Comparison of ENCODE assay signal across 21 cellular contexts in genomic region chr5:66529704-66530103, GRCh38.
A peak's percentile ranks its signal among the peaks of the same experiment; 100 is the strongest.
DNase-seq lines count a peak whose midpoint lies in the region; ATAC-seq and TF ChIP-seq lines count a peak whose summit lies in the region.
"Had no signal": no experiment of that assay in that cellular context is flagged by ENCODE, and none has a peak within 500 bp of the region (broad histone marks: within the 10 kb centered on the region; RNA-seq: fewer than 3 reads in every experiment).

No MANE protein-coding gene starts in this region.

- CTCF ChIA-PET in activated CD8-positive, alpha-beta T cell treated with anti-CD3 and anti-CD28 coated beads for 36 hours (lab: Charles Lee), result no interaction called here

- ATAC-seq in heart left ventricle, result peak in 3 of 4 donors; percentile 37 to 64 (median 52)
- ATAC-seq in Right ventricle myocardium inferior, result no peak
- peak; percentile 78 to 79 for ATAC-seq in lower lobe of right lung
- ATAC-seq in activated CD8-positive, alpha-beta T cell treated with anti-CD3 and anti-CD28 coated beads for 36 hours, result no peak
- no peak for ATAC-seq in HG02610 (IDR thresholded peaks at IDR 0.05; ENCODE audit: unreplicated experiment)
- no peak for ATAC-seq in HG03460 (IDR thresholded peaks at IDR 0.05; ENCODE audit: unreplicated experiment)
- ATAC-seq: GM12878, HCT116, HepG2 had no signal

- no peaks in the 10 kb centered on the region for H3K36me3 Mint-ChIP-seq in activated CD8-positive, alpha-beta T cell treated with anti-CD3 and anti-CD28 coated beads for 36 hours (ENCODE audit: low read depth)
- H3K36me3 Mint-ChIP-seq: CD4-positive, CD25-positive, alpha-beta regulatory T cell; CD8-positive, alpha-beta memory T cell had no signal

- no peaks in the 10 kb centered on the region for H3K9me3 Mint-ChIP-seq in activated CD8-positive, alpha-beta T cell treated with anti-CD3 and anti-CD28 coated beads for 36 hours

- 60 to 73% (median 66%) methylated on average over 2 of the region's 2 CpGs for WGBS in heart left ventricle, 4 donors

- DNase-seq in heart left ventricle (no peak), Right ventricle myocardium inferior (ENCODE audit: missing footprints) (no peak), SK-N-DZ (ENCODE audit: low spot score) (peak; percentile 56), lower lobe of right lung (no peak)
- DNase-seq in activated CD8-positive, alpha-beta T cell treated with anti-CD3 and anti-CD28 coated beads for 36 hours, result no peak
- DNase-seq: ACHN; BE2C; C1 segment of cervical spinal cord; CD4-positive, CD25-positive, alpha-beta regulatory T cell; CD8-positive, alpha-beta memory T cell; COR-L47; DMS 273 treated with DMSO at 0.1 percent for 48 hours; DMS53; EL; GOT3; HFFc6 had no signal

- no peak for TF ChIP-seq POLR2A in heart left ventricle (IDR thresholded peaks at IDR 0.05)

- H3K4me3 ChIP-seq in heart left ventricle (no peak overlapping the region), lower lobe of right lung (no peak overlapping the region)
- H3K4me3 ChIP-seq: GM12878 had no signal

- no peaks in the 10 kb centered on the region for H3K4me1 Mint-ChIP-seq in activated CD8-positive, alpha-beta T cell treated with anti-CD3 and anti-CD28 coated beads for 36 hours (ENCODE audit: low read depth)
- H3K4me1 Mint-ChIP-seq: CD4-positive, CD25-positive, alpha-beta regulatory T cell; CD8-positive, alpha-beta memory T cell had no signal

- peaks cover 0 to 7% (median 0%) of the 10 kb centered on the region in 12 donors for H3K4me1 ChIP-seq in heart left ventricle
- no peaks in the 10 kb centered on the region for H3K4me1 ChIP-seq in lower lobe of right lung

- no peak overlapping the region for H3K4me3 Mint-ChIP-seq in activated CD8-positive, alpha-beta T cell treated with anti-CD3 and anti-CD28 coated beads for 36 hours
- H3K4me3 Mint-ChIP-seq: CD4-positive, CD25-positive, alpha-beta regulatory T cell; CD8-positive, alpha-beta memory T cell; HFFc6 had no signal

- intact Hi-C loops in heart left ventricle (cut with DNase I), result no loop called here
- intact Hi-C loops in Right ventricle myocardium inferior (cut with DNase I), result no loop called here
- intact Hi-C loops in lower lobe of right lung (cut with DNase I), result no loop called here
- intact Hi-C loops in activated CD8-positive, alpha-beta T cell treated with anti-CD3 and anti-CD28 coated beads for 36 hours (cut with micrococcal nuclease), result no loop called here

- no peaks in the 10 kb centered on the region for H3K27me3 ChIP-seq in heart left ventricle
- H3K27me3 ChIP-seq in lower lobe of right lung (ENCODE audit: low read depth), result no peaks in the 10 kb centered on the region
- H3K27me3 ChIP-seq: BE2C had no signal

- H3K27ac ChIP-seq in heart left ventricle (no peak overlapping the region), lower lobe of right lung (peak overlapping the region; percentile 0)

- TF ChIP-seq CTCF in heart left ventricle (IDR thresholded peaks at IDR 0.05) (no peak), lower lobe of right lung (IDR thresholded peaks at IDR 0.05) (no peak)
- no peak for TF ChIP-seq CTCF in activated CD8-positive, alpha-beta T cell treated with anti-CD3 and anti-CD28 coated beads for 36 hours (IDR thresholded peaks at IDR 0.05)

- no peak overlapping the region for H3K27ac Mint-ChIP-seq in activated CD8-positive, alpha-beta T cell treated with anti-CD3 and anti-CD28 coated beads for 36 hours
- H3K27ac Mint-ChIP-seq: CD4-positive, CD25-positive, alpha-beta regulatory T cell; CD8-positive, alpha-beta memory T cell; HFFc6 had no signal

- H3K36me3 ChIP-seq in heart left ventricle (no peaks in the 10 kb centered on the region), lower lobe of right lung (no peaks in the 10 kb centered on the region)
- H3K36me3 ChIP-seq: BE2C had no signal

- POLR2A ChIA-PET in activated CD8-positive, alpha-beta T cell treated with anti-CD3 and anti-CD28 coated beads for 36 hours (lab: Charles Lee), result no interaction called here

- peaks cover 9% of the 10 kb centered on the region for H3K27me3 Mint-ChIP-seq in activated CD8-positive, alpha-beta T cell treated with anti-CD3 and anti-CD28 coated beads for 36 hours
- H3K27me3 Mint-ChIP-seq: CD8-positive, alpha-beta memory T cell had no signal

- H3K9me3 ChIP-seq in heart left ventricle, result no peaks in the 10 kb centered on the region
- H3K9me3 ChIP-seq in lower lobe of right lung, result no peaks in the 10 kb centered on the region
- H3K9me3 ChIP-seq: BE2C had no signal

Comparison
In these comparisons a context has a peak if more than half of its experiments do, and no peak if none do; other contexts are left out.
1. ATAC-seq: peak in heart left ventricle (3 of 4) and lower lobe of right lung (2 of 2); none in Right ventricle myocardium inferior (single experiment), activated CD8-positive, alpha-beta T cell treated with anti-CD3 and anti-CD28 coated beads for 36 hours (single experiment), HG02610 (single experiment) and HG03460 (single experiment).